ENCODE assay signal across 12 cellular contexts in the genomic region with DNA sequence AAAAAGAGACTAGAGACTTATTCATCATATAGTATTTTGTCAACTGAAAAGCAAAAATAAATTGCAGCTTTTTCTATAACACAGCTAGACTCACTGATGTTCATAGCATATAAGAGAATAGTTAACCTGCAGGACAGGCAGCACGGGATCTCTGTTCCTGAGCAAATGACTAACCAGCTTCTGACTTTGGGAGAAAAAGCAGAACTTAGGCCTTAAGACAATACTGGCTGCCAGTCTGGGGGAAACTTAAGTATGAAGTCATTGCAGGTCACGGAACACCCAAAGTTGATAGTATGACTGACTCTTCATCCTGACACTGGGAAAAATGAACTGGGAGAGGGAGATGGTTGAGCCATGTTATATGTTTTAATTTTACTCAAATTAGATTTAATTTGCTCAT.
"Had no signal": no experiment of that assay in that cellular context is flagged by ENCODE, and none has a peak within 500 bp of the region (broad histone marks: within the 10 kb centered on the region; RNA-seq: fewer than 3 reads in every experiment).

No MANE protein-coding gene starts in this region.

- H3K27ac Mint-ChIP-seq: activated naive CD8-positive, alpha-beta T cell; activated T-cell treated with anti-CD3 and anti-CD28 coated beads, Interleukin-2, amount 50 U/mL, for 24 hours; naive B cell; progenitor cell of endocrine pancreas had no signal

- H3K4me1 Mint-ChIP-seq: naive B cell had no signal

- H3K27me3 Mint-ChIP-seq: activated naive CD8-positive, alpha-beta T cell; activated T-cell treated with anti-CD3 and anti-CD28 coated beads, Interleukin-2, amount 50 U/mL, for 24 hours had no signal

- H3K4me3 Mint-ChIP-seq: activated naive CD8-positive, alpha-beta T cell; activated T-cell treated with anti-CD3 and anti-CD28 coated beads, Interleukin-2, amount 50 U/mL, for 24 hours; naive B cell had no signal

- H3K36me3 Mint-ChIP-seq: naive B cell had no signal

- ATAC-seq: right cardiac atrium had no signal

- H3K9me3 Mint-ChIP-seq: naive B cell had no signal

- DNase-seq: activated CD4-positive, alpha-beta T cell treated with anti-CD3 and anti-CD28 coated beads, Interleukin-2, amount 50 U/mL, for 4 hours; activated CD4-positive, CD25-positive, alpha-beta regulatory T cell; activated gamma-delta T cell; activated T-cell treated with anti-CD3 and anti-CD28 coated beads, Interleukin-2, amount 50 U/mL, for 24 hours; anterior cingulate cortex; dorsolateral prefrontal cortex; naive B cell; right cardiac atrium; small intestine; thyroid gland had no signal
